ENCODE assay signal across 12 cellular contexts in genomic region chr7:13908667-13909382, GRCh38.
A peak's percentile ranks its signal among the peaks of the same experiment; 100 is the strongest.
DNase-seq lines count a peak whose midpoint lies in the region; ATAC-seq and TF ChIP-seq lines count a peak whose summit lies in the region.
"Had no signal": no experiment of that assay in that cellular context is flagged by ENCODE, and none has a peak within 500 bp of the region (broad histone marks: within the 10 kb centered on the region; RNA-seq: fewer than 3 reads in every experiment).

No MANE protein-coding gene starts in this region.

- no peaks in the 10 kb centered on the region for H3K36me3 ChIP-seq in Loucy (ENCODE audit: insufficient read depth, low read length)
- no peaks in the 10 kb centered on the region for H3K36me3 ChIP-seq in PC-3 (ENCODE audit: low read depth, low read length)
- H3K36me3 ChIP-seq: WERI-Rb-1 had no signal

- BruUV-seq in PC-3 (replicated peaks; lab: Mats Ljungman, UMichigan): no TSS peak

- peak overlapping the region; percentile 7 for H3K27ac Mint-ChIP-seq in endothelial cell (ENCODE audit: unreplicated experiment)
- no peak overlapping the region for H3K27ac Mint-ChIP-seq in stimulated activated naive B cell treated with anti-CD40 and anti-IgM and Interleukin-4, amounts not matched to agents 10 μg/mL and 1 μg/mL and 100 μg/mL, for 72 hours

- H3K9me3 ChIP-seq in Loucy (ENCODE audit: insufficient read depth, low read depth, low read length): no peaks in the 10 kb centered on the region
- H3K9me3 ChIP-seq in PC-3 (ENCODE audit: low read length): no peaks in the 10 kb centered on the region

- H3K4me1 Mint-ChIP-seq in endothelial cell (ENCODE audit: unreplicated experiment): peaks cover 17% of the 10 kb centered on the region
- no peaks in the 10 kb centered on the region for H3K4me1 Mint-ChIP-seq in stimulated activated naive B cell treated with anti-CD40 and anti-IgM and Interleukin-4, amounts not matched to agents 10 μg/mL and 1 μg/mL and 100 μg/mL, for 72 hours

- TF ChIP-seq CTCF in Loucy (conservative IDR thresholded peaks at IDR 0.05; ENCODE audit: low read length) (no peak), PC-3 (conservative IDR thresholded peaks at IDR 0.05; ENCODE audit: low read depth, low read length) (no peak), endothelial cell (IDR thresholded peaks at IDR 0.05; ENCODE audit: unreplicated experiment) (no peak)

- H3K27me3 ChIP-seq in Loucy (ENCODE audit: insufficient read depth, low read length, poor library complexity, severe bottlenecking) (no peaks in the 10 kb centered on the region), PC-3 (ENCODE audit: low read length) (no peaks in the 10 kb centered on the region)

- H3K4me2 ChIP-seq in Loucy (ENCODE audit: low read depth, low read length, poor library complexity, severe bottlenecking): peak overlapping the region; percentile 62
- H3K4me2 ChIP-seq in PC-3 (ENCODE audit: low read length): no peak overlapping the region
- H3K4me2 ChIP-seq: smooth muscle cell had no signal

- H3K4me1 ChIP-seq in Loucy (ENCODE audit: insufficient read depth, low read length, poor library complexity, severe bottlenecking): peaks cover 49% of the 10 kb centered on the region
- H3K4me1 ChIP-seq in PC-3 (ENCODE audit: insufficient read depth, low read length): peaks cover 9% of the 10 kb centered on the region

- H2AFZ ChIP-seq in Loucy (ENCODE audit: low read length): no peak overlapping the region
- no peak overlapping the region for H2AFZ ChIP-seq in PC-3 (ENCODE audit: low read length)

- DNase-seq in COLO668 (lab: John Stamatoyannopoulos, UW; ENCODE audit: unreplicated experiment): peak; percentile 25
- DNase-seq in PC-3: peak; percentile 4
- no peak for DNase-seq in endothelial cell (ENCODE audit: low spot score)
- DNase-seq in effector CD8-positive, alpha-beta T cell (lab: John Stamatoyannopoulos, UW): no peak
- DNase-seq in germinal center (ENCODE audit: low spot score): no peak
- DNase-seq in stimulated activated naive B cell treated with anti-CD40 and anti-IgM and Interleukin-4, amounts not matched to agents 10 μg/mL and 1 μg/mL and 100 μg/mL, for 72 hours: no peak
- DNase-seq in GOT3 (lab: John Stamatoyannopoulos, UW): no peak
- DNase-seq: NCI-H524 treated with DMSO at 0.1 percent for 48 hours; stimulated activated naive CD4-positive, alpha-beta T cell treated with Interleukin-2 at 50 U/mL for 16 hours; WERI-Rb-1 had no signal

- H3F3A ChIP-seq in Loucy (ENCODE audit: low read depth) (no peaks in the 10 kb centered on the region), PC-3 (ENCODE audit: low read length, unreplicated experiment) (no peaks in the 10 kb centered on the region)

- H3K4me3 ChIP-seq in Loucy (ENCODE audit: low read length, poor library complexity, severe bottlenecking) (peak overlapping the region; percentile 38), PC-3 (ENCODE audit: low read length) (no peak overlapping the region)
- H3K4me3 ChIP-seq: smooth muscle cell had no signal

- no peaks in the 10 kb centered on the region for H3K36me3 Mint-ChIP-seq in endothelial cell (ENCODE audit: low read depth, unreplicated experiment)
- H3K36me3 Mint-ChIP-seq in stimulated activated naive B cell treated with anti-CD40 and anti-IgM and Interleukin-4, amounts not matched to agents 10 μg/mL and 1 μg/mL and 100 μg/mL, for 72 hours: no peaks in the 10 kb centered on the region

- CTCF ChIA-PET in PC-3 (lab: Charles Lee): interaction anchor here (0.7 kb wide), 1 partner anchor 265 kb away, joined by 4 read pairs; no protein-coding TSS in a partner anchor

- peaks cover 2% of the 10 kb centered on the region for H3K27me3 Mint-ChIP-seq in endothelial cell (ENCODE audit: unreplicated experiment)
- H3K27me3 Mint-ChIP-seq in stimulated activated naive B cell treated with anti-CD40 and anti-IgM and Interleukin-4, amounts not matched to agents 10 μg/mL and 1 μg/mL and 100 μg/mL, for 72 hours: no peaks in the 10 kb centered on the region

- H3K4me3 Mint-ChIP-seq in endothelial cell (ENCODE audit: unreplicated experiment): no peak overlapping the region
- H3K4me3 Mint-ChIP-seq in stimulated activated naive B cell treated with anti-CD40 and anti-IgM and Interleukin-4, amounts not matched to agents 10 μg/mL and 1 μg/mL and 100 μg/mL, for 72 hours: no peak overlapping the region

- no peaks in the 10 kb centered on the region for H3K79me2 ChIP-seq in Loucy (ENCODE audit: insufficient read depth, low read length)
- no peaks in the 10 kb centered on the region for H3K79me2 ChIP-seq in PC-3 (ENCODE audit: low read length)

- intact Hi-C loops in PC-3 (cut with micrococcal nuclease): no loop called here

- POLR2A ChIA-PET in PC-3 (lab: Charles Lee; ENCODE audit: unreplicated experiment): no interaction called here

- H3K27ac ChIP-seq in PC-3 (ENCODE audit: low read length): no peak overlapping the region
- H3K27ac ChIP-seq: WERI-Rb-1 had no signal

- H3K9me2 ChIP-seq in Loucy (replicated peaks; ENCODE audit: low read depth, low read length) (no peaks in the 10 kb centered on the region), PC-3 (replicated peaks; ENCODE audit: low read length) (no peaks in the 10 kb centered on the region)

- peak; percentile 46; the same call in 1 of the 2 replicates for ATAC-seq in PC-3
- ATAC-seq in stimulated activated naive B cell treated with anti-CD40 and anti-IgM and Interleukin-4, amounts not matched to agents 10 μg/mL and 1 μg/mL and 100 μg/mL, for 72 hours (replicated peaks): no peak

- H4K20me1 ChIP-seq in Loucy (ENCODE audit: insufficient read depth, low read length, poor library complexity, severe bottlenecking) (no peaks in the 10 kb centered on the region), PC-3 (ENCODE audit: low read length) (no peaks in the 10 kb centered on the region)

- H3K9ac ChIP-seq in Loucy (ENCODE audit: low read depth, low read length, poor library complexity, severe bottlenecking) (no peak overlapping the region), PC-3 (ENCODE audit: low read length) (no peak overlapping the region)

- H3K9me3 Mint-ChIP-seq in endothelial cell (ENCODE audit: unreplicated experiment): no peaks in the 10 kb centered on the region
- H3K9me3 Mint-ChIP-seq in stimulated activated naive B cell treated with anti-CD40 and anti-IgM and Interleukin-4, amounts not matched to agents 10 μg/mL and 1 μg/mL and 100 μg/mL, for 72 hours: no peaks in the 10 kb centered on the region

Comparison
In these comparisons a context has a peak if more than half of its experiments do, and no peak if none do; other contexts are left out.
1. DNase-seq: peak in COLO668 (single experiment) and PC-3 (single experiment); none in endothelial cell (single experiment), effector CD8-positive, alpha-beta T cell (single experiment), germinal center (single experiment), stimulated activated naive B cell treated with anti-CD40 and anti-IgM and Interleukin-4, amounts not matched to agents 10 μg/mL and 1 μg/mL and 100 μg/mL, for 72 hours (single experiment) and GOT3 (single experiment).